ENCODE assay signal across 1 cellular context in the genomic region with DNA sequence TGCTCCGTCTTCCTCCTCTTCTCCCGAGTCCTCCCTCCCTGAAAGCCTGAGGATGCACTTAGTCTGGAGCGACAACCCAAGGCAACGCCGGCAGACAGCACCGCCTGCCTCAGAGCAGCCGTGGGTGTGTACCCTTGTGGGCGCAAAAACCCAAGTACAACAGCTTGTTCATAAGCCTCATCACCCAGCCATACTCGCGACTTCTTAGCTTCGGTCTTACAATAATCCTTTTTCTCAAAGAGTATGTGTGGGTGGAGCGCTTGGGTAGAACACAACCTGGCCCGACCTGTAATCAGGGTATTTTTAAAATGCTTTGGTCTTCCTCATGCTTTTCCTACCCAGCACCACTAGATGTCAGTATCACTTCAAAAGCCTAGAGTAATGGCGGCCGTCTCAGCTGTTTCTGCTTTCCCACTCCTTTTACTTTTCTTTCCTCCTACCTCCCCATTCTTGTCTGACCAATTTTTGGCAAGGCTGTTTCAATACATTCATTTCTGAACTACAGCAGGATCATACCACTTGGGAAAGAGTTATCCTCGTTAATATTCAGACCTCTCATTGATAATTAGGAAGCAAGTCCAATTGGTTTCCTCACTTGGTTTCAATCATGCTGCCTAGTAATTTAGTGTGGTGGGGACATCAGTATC.
TF ChIP-seq lines count a peak whose summit lies in the region.

No MANE protein-coding gene starts in this region.

TF ChIP-seq in Ishikawa, 13 proteins besides CTCF, POLR2A, EP300 and RAD21 (continued from another document):
- TF ChIP-seq TAF1 (IDR thresholded peaks at IDR 0.05; ENCODE audit: low read depth), result no peak
